In genomic region chr22:33240901-33241300, GRCh38 we compare ENCODE assay signal across 17 cellular contexts.
"Had no signal": no experiment of that assay in that cellular context is flagged by ENCODE, and none has a peak within 500 bp of the region (broad histone marks: within the 10 kb centered on the region; RNA-seq: fewer than 3 reads in every experiment).

No MANE protein-coding gene starts in this region.

- H3K4me3 ChIP-seq: ovary, right lobe of liver, smooth muscle cell had no signal

- H3K9me3 Mint-ChIP-seq: type B pancreatic cell had no signal

- H3K4me1 Mint-ChIP-seq: activated naive CD8-positive, alpha-beta T cell treated with anti-CD3 and anti-CD28 coated beads for 36 hours had no signal

- H3K9me3 ChIP-seq: right lobe of liver had no signal

- H3K27me3 ChIP-seq: brain microvascular endothelial cell, ovary, right lobe of liver had no signal

- H3K4me3 Mint-ChIP-seq: activated B cell treated with CpG ODN at 0.5 μM for 24 hours; activated naive CD8-positive, alpha-beta T cell treated with anti-CD3 and anti-CD28 coated beads for 36 hours; activated T-cell treated with anti-CD3 and anti-CD28 coated beads, Interleukin-2, amount 50 U/mL, for 72 hours; dendritic cell treated with granulocyte-macrophage colony-stimulating factor and Interleukin-4, amounts not matched to agents 40 ng/mL and 50 ng/mL, for 4 days; naive B cell; stimulated activated naive CD8-positive, alpha-beta T cell treated with anti-CD3 and anti-CD28 coated beads, Interleukin-15, Interleukin-2, amounts not matched to agents 100 ng/mL and 50 ng/mL, for 24 hours; type B pancreatic cell had no signal

- H3K36me3 ChIP-seq: brain microvascular endothelial cell, ovary, right lobe of liver had no signal

- H3K27me3 Mint-ChIP-seq: activated B cell treated with CpG ODN at 0.5 μM for 24 hours; dendritic cell treated with granulocyte-macrophage colony-stimulating factor and Interleukin-4, amounts not matched to agents 40 ng/mL and 50 ng/mL, for 4 days; naive B cell had no signal

- H3K36me3 Mint-ChIP-seq: activated naive CD8-positive, alpha-beta T cell treated with anti-CD3 and anti-CD28 coated beads for 36 hours; type B pancreatic cell had no signal

- ATAC-seq: activated T-cell treated with anti-CD3 and anti-CD28 coated beads, Interleukin-2, amount 50 U/mL, for 72 hours; left lobe of liver; right lobe of liver had no signal

- H3K4me1 ChIP-seq: right lobe of liver had no signal

- H3K4me2 ChIP-seq: smooth muscle cell had no signal

- DNase-seq: activated B cell treated with CpG ODN at 0.5 μM for 24 hours; activated CD4-positive, alpha-beta T cell treated with anti-CD3 and anti-CD28 coated beads for 48 hours; activated CD8-positive, alpha-beta memory T cell treated with anti-CD3 and anti-CD28 coated beads, Interleukin-2, amount 50 U/mL, for 48 hours; activated gamma-delta T cell treated with Interleukin-2 at 50 U/mL for 16 hours; activated naive CD8-positive, alpha-beta T cell treated with anti-CD3 and anti-CD28 coated beads for 36 hours; activated T-cell treated with anti-CD3 and anti-CD28 coated beads, Interleukin-2, amount 50 U/mL, for 72 hours; brain microvascular endothelial cell; cerebellar nuclear complex; effector memory CD4-positive, alpha-beta T cell; naive B cell; ovary; right lobe of liver had no signal

- H3K27ac Mint-ChIP-seq: activated B cell treated with CpG ODN at 0.5 μM for 24 hours; activated naive CD8-positive, alpha-beta T cell treated with anti-CD3 and anti-CD28 coated beads for 36 hours; activated T-cell treated with anti-CD3 and anti-CD28 coated beads, Interleukin-2, amount 50 U/mL, for 72 hours; dendritic cell treated with granulocyte-macrophage colony-stimulating factor and Interleukin-4, amounts not matched to agents 40 ng/mL and 50 ng/mL, for 4 days; stimulated activated naive CD8-positive, alpha-beta T cell treated with anti-CD3 and anti-CD28 coated beads, Interleukin-15, Interleukin-2, amounts not matched to agents 100 ng/mL and 50 ng/mL, for 24 hours; type B pancreatic cell had no signal

- H3K27ac ChIP-seq: brain microvascular endothelial cell, ovary, right lobe of liver had no signal
